In genomic region chr6:133410628-133411027, GRCh38 we compare ENCODE assay signal across 25 cellular contexts.
DNase-seq lines count a peak whose midpoint lies in the region; ATAC-seq and TF ChIP-seq lines count a peak whose summit lies in the region.
"Had no signal": no experiment of that assay in that cellular context is flagged by ENCODE, and none has a peak within 500 bp of the region (broad histone marks: within the 10 kb centered on the region; RNA-seq: fewer than 3 reads in every experiment).

No MANE protein-coding gene starts in this region.

- H3K27me3 Mint-ChIP-seq in H9 (ENCODE audit: low read depth), result no peaks in the 10 kb centered on the region
- H3K27me3 Mint-ChIP-seq: activated CD4-positive, alpha-beta memory T cell treated with anti-CD3 and anti-CD28 coated beads for 36 hours; activated T-helper 17 cell treated with anti-CD3 and anti-CD28 coated beads, Interleukin-2, amount 50 U/mL, for 72 hours; IgD-negative memory B cell; memory B cell had no signal

- H3K36me3 Mint-ChIP-seq in H9 (ENCODE audit: insufficient read depth in 1 of 3, low read depth in 3 of 3), result no peaks in the 10 kb centered on the region
- H3K36me3 Mint-ChIP-seq: activated CD4-positive, alpha-beta memory T cell treated with anti-CD3 and anti-CD28 coated beads for 36 hours; IgD-negative memory B cell; memory B cell had no signal

- H3K9ac ChIP-seq in H9 (ENCODE audit: extremely low read depth, insufficient read length, low read length) (no peak overlapping the region), Karpas-422 (ENCODE audit: low read length) (no peak overlapping the region)
- H3K9ac ChIP-seq: BLaER1 had no signal

- TF ChIP-seq EP300 in sigmoid colon (IDR thresholded peaks at IDR 0.05), result no peak

- no peak for TF ChIP-seq CTCF in H9 (conservative IDR thresholded peaks at IDR 0.05)
- TF ChIP-seq CTCF in sigmoid colon (IDR thresholded peaks at IDR 0.05), result no peak

- no peak for ATAC-seq in GM18505 (IDR thresholded peaks at IDR 0.05; ENCODE audit: unreplicated experiment)
- ATAC-seq: activated T-helper 17 cell treated with anti-CD3 and anti-CD28 coated beads, Interleukin-2, amount 50 U/mL, for 72 hours; left colon had no signal

- H4K20me1 ChIP-seq in H9 (ENCODE audit: control insufficient read depth, insufficient read depth, insufficient read length), result no peaks in the 10 kb centered on the region
- no peaks in the 10 kb centered on the region for H4K20me1 ChIP-seq in Karpas-422 (ENCODE audit: insufficient read depth, low read depth, low read length)
- H4K20me1 ChIP-seq: BLaER1 had no signal

- no peak overlapping the region for H2AK5ac ChIP-seq in H9 (ENCODE audit: insufficient read length, low read length)

- H2AFZ ChIP-seq in H9 (ENCODE audit: low read length) (peak overlapping the region; percentile 78), Karpas-422 (ENCODE audit: low read length) (no peak overlapping the region)

- intact Hi-C loops in sigmoid colon (cut with DNase I), result no loop called here

- H3K9me3 ChIP-seq in H9 (ENCODE audit: control insufficient read depth, low read depth, low read length) (no peaks in the 10 kb centered on the region), Karpas-422 (ENCODE audit: low read length) (no peaks in the 10 kb centered on the region), sigmoid colon (no peaks in the 10 kb centered on the region)
- H3K9me3 ChIP-seq: tibial nerve had no signal

- peaks cover 2% of the 10 kb centered on the region for H3K23me2 ChIP-seq in H9 (ENCODE audit: insufficient read length, low read depth, low read length, poor library complexity, severe bottlenecking)

- no peak overlapping the region for H4K5ac ChIP-seq in H9 (ENCODE audit: insufficient read length, low read depth, low read length)

- H3K23ac ChIP-seq in H9 (ENCODE audit: insufficient read length, low read depth, low read length), result no peak overlapping the region

- H3K9me2 ChIP-seq in Karpas-422 (replicated peaks; ENCODE audit: insufficient read depth, low read length), result no peaks in the 10 kb centered on the region

- peak overlapping the region in 2 of 3 experiments; percentile 53 to 84; a peak in 5 of 7 replicates for H3K27ac Mint-ChIP-seq in H9
- H3K27ac Mint-ChIP-seq: activated CD4-positive, alpha-beta memory T cell treated with anti-CD3 and anti-CD28 coated beads for 36 hours; activated T-helper 17 cell treated with anti-CD3 and anti-CD28 coated beads, Interleukin-2, amount 50 U/mL, for 72 hours; IgD-negative memory B cell; memory B cell had no signal

- H3K4me1 ChIP-seq in H9 (ENCODE audit: insufficient read depth, low read length), result no peaks in the 10 kb centered on the region
- H3K4me1 ChIP-seq in Karpas-422 (ENCODE audit: low read length), result no peaks in the 10 kb centered on the region
- H3K4me1 ChIP-seq in sigmoid colon, result no peaks in the 10 kb centered on the region
- H3K4me1 ChIP-seq: tibial nerve had no signal

- no peak overlapping the region for H2BK15ac ChIP-seq in H9 (ENCODE audit: low read depth, low read length)

- H2BK120ac ChIP-seq in H9 (ENCODE audit: low read depth, low read length, poor library complexity, severe bottlenecking), result no peak overlapping the region

- H3T11ph ChIP-seq in H9 (ENCODE audit: low read length), result no peak overlapping the region

- H3K4me3 Mint-ChIP-seq in H9, result peak overlapping the region; percentile 29 to 72; a peak in 4 of 5 replicates
- H3K4me3 Mint-ChIP-seq: activated CD4-positive, alpha-beta memory T cell treated with anti-CD3 and anti-CD28 coated beads for 36 hours; activated T-helper 17 cell treated with anti-CD3 and anti-CD28 coated beads, Interleukin-2, amount 50 U/mL, for 72 hours; IgD-negative memory B cell; memory B cell had no signal

- H2BK12ac ChIP-seq in H9 (ENCODE audit: insufficient read length, low read depth, low read length), result no peak overlapping the region

- no CpG with 5 or more reads among the region's 3 CpGs for WGBS in H9 (ENCODE audit: extremely low coverage, insufficient read length, low lambda C conversion rate)
- 46 to 62% methylated on average over 3 of the region's 3 CpGs for WGBS in sigmoid colon, 2 donors

- H3K9me3 Mint-ChIP-seq in H9, result no peaks in the 10 kb centered on the region
- H3K9me3 Mint-ChIP-seq: activated CD4-positive, alpha-beta memory T cell treated with anti-CD3 and anti-CD28 coated beads for 36 hours; activated T-helper 17 cell treated with anti-CD3 and anti-CD28 coated beads, Interleukin-2, amount 50 U/mL, for 72 hours; IgD-negative memory B cell had no signal

- no peak overlapping the region for H3K18ac ChIP-seq in H9 (ENCODE audit: insufficient read length, low read depth, low read length)

- H3K36me3 ChIP-seq in Karpas-422 (ENCODE audit: insufficient read depth, low read length), result no peaks in the 10 kb centered on the region
- no peaks in the 10 kb centered on the region for H3K36me3 ChIP-seq in sigmoid colon
- H3K36me3 ChIP-seq: tibial nerve had no signal

- H3K27me3 ChIP-seq in H9 (ENCODE audit: insufficient read depth, low read length) (no peaks in the 10 kb centered on the region), Karpas-422 (ENCODE audit: low read length) (no peaks in the 10 kb centered on the region), sigmoid colon (no peaks in the 10 kb centered on the region)
- H3K27me3 ChIP-seq: BLaER1, tibial nerve had no signal

- H3K4ac ChIP-seq in H9 (ENCODE audit: low read depth, low read length), result no peak overlapping the region

- no peak overlapping the region for H2BK5ac ChIP-seq in H9 (ENCODE audit: insufficient read length, low read length)

- H4K8ac ChIP-seq in H9 (replicated peaks; ENCODE audit: insufficient read length, low read depth, low read length), result no peak overlapping the region

- no peak overlapping the region for H3K56ac ChIP-seq in H9 (ENCODE audit: insufficient read length, low read depth, low read length)

- no peak overlapping the region for H2BK20ac ChIP-seq in H9 (ENCODE audit: low read depth, low read length, poor library complexity, severe bottlenecking)

- H3K4me2 ChIP-seq in H9 (ENCODE audit: insufficient read depth, insufficient read length, low read length), result peak overlapping the region; percentile 36
- no peak overlapping the region for H3K4me2 ChIP-seq in Karpas-422 (ENCODE audit: low read depth, low read length, poor library complexity, severe bottlenecking)
- H3K4me2 ChIP-seq: BLaER1 had no signal

- no peak for TF ChIP-seq POLR2A in GM18505 (IDR thresholded peaks at IDR 0.05; ENCODE audit: borderline replicate concordance, extremely low read depth, insufficient read depth, insufficient read length)
- TF ChIP-seq POLR2A in sigmoid colon (IDR thresholded peaks at IDR 0.05), result no peak

- no peaks in the 10 kb centered on the region for H3K79me1 ChIP-seq in H9 (ENCODE audit: insufficient read depth, low read depth, low read length, poor library complexity, severe bottlenecking)

- H3K27ac ChIP-seq in H9 (ENCODE audit: insufficient read length, low read depth, low read length) (no peak overlapping the region), Karpas-422 (ENCODE audit: low read length) (no peak overlapping the region), sigmoid colon (no peak overlapping the region)
- H3K27ac ChIP-seq: BLaER1, epithelial cell of prostate, tibial nerve had no signal

- H3K14ac ChIP-seq in H9 (ENCODE audit: insufficient read depth, low read length), result no peak overlapping the region

- peaks cover 18 to 27% of the 10 kb centered on the region in 2 experiments for H3K4me1 Mint-ChIP-seq in H9
- H3K4me1 Mint-ChIP-seq: activated T-helper 17 cell treated with anti-CD3 and anti-CD28 coated beads, Interleukin-2, amount 50 U/mL, for 72 hours; IgD-negative memory B cell; memory B cell had no signal

- DNase-seq in H9 (peak; percentile 50), ecto neural progenitor cell (ENCODE audit: low spot score) (peak; percentile 58), left kidney (ENCODE audit: low read depth, low spot score) (peak; percentile 16), renal cortical epithelial cell (ENCODE audit: low read depth) (peak; percentile 7), Karpas-422 (no peak), sigmoid colon (no peak)
- DNase-seq: activated CD4-positive, alpha-beta memory T cell treated with anti-CD3 and anti-CD28 coated beads for 36 hours; activated CD8-positive, alpha-beta memory T cell treated with anti-CD3 and anti-CD28 coated beads, Interleukin-2, amount 50 U/mL, for 48 hours; activated naive CD4-positive, alpha-beta T cell treated with anti-CD3 and anti-CD28 coated beads, Interleukin-2, amount 50 U/mL, for 16 hours; amniotic stem cell; DMS79; effector CD4-positive, alpha-beta T cell; left colon; NCI-H1092 treated with DMSO at 0.1 percent for 48 hours; NCI-H1930; NCI-H774; stimulated activated CD4-positive, alpha-beta T cell treated with anti-CD3 and anti-CD28 coated beads, Interleukin-2, amount 100 ng/mL, for 24 hours; T-helper 1 cell had no signal

- no peak overlapping the region for H4K91ac ChIP-seq in H9 (ENCODE audit: insufficient read length, low read depth, low read length)

- H3K79me2 ChIP-seq in H9 (ENCODE audit: insufficient read depth, low read length), result no peaks in the 10 kb centered on the region
- no peaks in the 10 kb centered on the region for H3K79me2 ChIP-seq in Karpas-422 (ENCODE audit: low read length)

- no peak overlapping the region for H3K4me3 ChIP-seq in Karpas-422 (ENCODE audit: low read length)
- H3K4me3 ChIP-seq in sigmoid colon, result no peak overlapping the region
- H3K4me3 ChIP-seq: BLaER1, tibial nerve had no signal

Comparison
In these comparisons a context has a peak if more than half of its experiments do, and no peak if none do; other contexts are left out.
1. DNase-seq: peak in H9 (single experiment), ecto neural progenitor cell (single experiment), left kidney (single experiment) and renal cortical epithelial cell (single experiment); none in Karpas-422 (single experiment) and sigmoid colon (single experiment).